Comparison of ENCODE assay signal across 14 cellular contexts in genomic region chr4:152528060-152528459, GRCh38.
"Had no signal": no experiment of that assay in that cellular context is flagged by ENCODE, and none has a peak within 500 bp of the region (broad histone marks: within the 10 kb centered on the region; RNA-seq: fewer than 3 reads in every experiment).

No MANE protein-coding gene starts in this region.

- H3K27ac ChIP-seq: lower lobe of right lung, right atrium auricular region, transverse colon, WERI-Rb-1 had no signal

- H3K4me2 ChIP-seq: smooth muscle cell had no signal

- H3K27me3 Mint-ChIP-seq: activated naive CD8-positive, alpha-beta T cell treated with anti-CD3 and anti-CD28 coated beads, Interleukin-2, amount 50 U/mL, for 24 hours; naive B cell; stimulated activated memory B cell treated with anti-CD40 and anti-IgM and Interleukin-4, amounts not matched to agents 10 μg/mL and 1 μg/mL and 100 μg/mL, for 72 hours had no signal

- DNase-seq: activated CD4-positive, alpha-beta T cell treated with anti-CD3 and anti-CD28 coated beads for 4 hours; activated naive CD4-positive, alpha-beta T cell; activated naive CD8-positive, alpha-beta T cell treated with anti-CD3 and anti-CD28 coated beads, Interleukin-2, amount 50 U/mL, for 24 hours; foreskin melanocyte; head of caudate nucleus; kidney glomerular epithelial cell; lower lobe of right lung; naive B cell; transverse colon; WERI-Rb-1 had no signal

- H3K4me3 ChIP-seq: lower lobe of right lung, right atrium auricular region, smooth muscle cell, transverse colon had no signal

- H3K4me3 Mint-ChIP-seq: activated naive CD8-positive, alpha-beta T cell treated with anti-CD3 and anti-CD28 coated beads, Interleukin-2, amount 50 U/mL, for 24 hours; activated T-helper 1 cell treated with anti-CD3 and anti-CD28 coated beads, Interleukin-12 subunit alpha, Interleukin-12 subunit beta, Interleukin-2, Interleukin-4 antibody, amounts not matched to agents 30 ng/mL and 10 ng/mL and 1 ng/mL, durations not matched to agents 14 hours and 24 hours and 36 hours; naive B cell; stimulated activated memory B cell treated with anti-CD40 and anti-IgM and Interleukin-4, amounts not matched to agents 10 μg/mL and 1 μg/mL and 100 μg/mL, for 72 hours had no signal

- H3K9me3 Mint-ChIP-seq: activated naive CD8-positive, alpha-beta T cell treated with anti-CD3 and anti-CD28 coated beads, Interleukin-2, amount 50 U/mL, for 24 hours; activated T-helper 1 cell treated with anti-CD3 and anti-CD28 coated beads, Interleukin-12 subunit alpha, Interleukin-12 subunit beta, Interleukin-2, Interleukin-4 antibody, amounts not matched to agents 30 ng/mL and 10 ng/mL and 1 ng/mL, durations not matched to agents 14 hours and 24 hours and 36 hours; naive B cell; stimulated activated memory B cell treated with anti-CD40 and anti-IgM and Interleukin-4, amounts not matched to agents 10 μg/mL and 1 μg/mL and 100 μg/mL, for 72 hours had no signal

- H3K27ac Mint-ChIP-seq: activated naive CD8-positive, alpha-beta T cell treated with anti-CD3 and anti-CD28 coated beads, Interleukin-2, amount 50 U/mL, for 24 hours; activated T-helper 1 cell treated with anti-CD3 and anti-CD28 coated beads, Interleukin-12 subunit alpha, Interleukin-12 subunit beta, Interleukin-2, Interleukin-4 antibody, amounts not matched to agents 30 ng/mL and 10 ng/mL and 1 ng/mL, durations not matched to agents 14 hours and 24 hours and 36 hours; stimulated activated memory B cell treated with anti-CD40 and anti-IgM and Interleukin-4, amounts not matched to agents 10 μg/mL and 1 μg/mL and 100 μg/mL, for 72 hours had no signal

- H3K27me3 ChIP-seq: right atrium auricular region, transverse colon had no signal

- H3K36me3 Mint-ChIP-seq: naive B cell had no signal

- H3K36me3 ChIP-seq: right atrium auricular region, transverse colon, WERI-Rb-1 had no signal

- H3K9me3 ChIP-seq: lower lobe of right lung, right atrium auricular region, transverse colon had no signal

- ATAC-seq: activated naive CD8-positive, alpha-beta T cell treated with anti-CD3 and anti-CD28 coated beads, Interleukin-2, amount 50 U/mL, for 24 hours; lower lobe of right lung; stimulated activated memory B cell treated with anti-CD40 and anti-IgM and Interleukin-4, amounts not matched to agents 10 μg/mL and 1 μg/mL and 100 μg/mL, for 72 hours had no signal
